ENCODE assay signal across 20 cellular contexts in the genomic region with DNA sequence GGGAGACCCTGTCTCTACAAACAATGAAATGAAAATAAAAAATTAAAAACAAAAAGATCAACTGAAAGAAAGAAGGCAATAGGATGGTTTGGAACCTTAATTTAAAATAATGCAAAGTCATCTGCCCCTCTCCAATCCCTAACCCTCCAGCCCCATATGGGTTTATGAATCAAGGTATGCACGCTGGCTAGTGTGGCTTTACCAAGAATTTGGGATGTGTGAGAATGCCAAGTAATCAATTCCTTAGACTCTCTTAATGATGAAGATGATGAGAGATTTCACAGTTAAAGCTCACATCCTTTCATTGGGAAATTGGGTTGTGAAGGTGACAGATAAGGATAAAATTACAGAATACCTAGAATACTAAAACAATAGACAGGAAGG.
DNase-seq lines count a peak whose midpoint lies in the region; ATAC-seq and TF ChIP-seq lines count a peak whose summit lies in the region.
"Had no signal": no experiment of that assay in that cellular context is flagged by ENCODE, and none has a peak within 500 bp of the region (broad histone marks: within the 10 kb centered on the region; RNA-seq: fewer than 3 reads in every experiment).

No MANE protein-coding gene starts in this region.

- no peaks in the 10 kb centered on the region for H3K27me3 ChIP-seq in body of pancreas
- H3K27me3 ChIP-seq: BE2C had no signal

- H3K27ac Mint-ChIP-seq in T-helper 2 cell treated with Interferon-gamma antibody and Interleukin-4, amounts not matched to agents 5 μg/mL and 100 μg/mL, for 36 hours, result peak overlapping the region; percentile 34
- H3K27ac Mint-ChIP-seq in activated naive CD8-positive, alpha-beta T cell treated with anti-CD3 and anti-CD28 coated beads, Interleukin-2, amount 10 ng/mL, durations not matched to agents 7 days and 5 days, result peak overlapping the region; percentile 18
- H3K27ac Mint-ChIP-seq in activated naive CD8-positive, alpha-beta T cell treated with anti-CD3 and anti-CD28 coated beads, Interleukin-2, amount 50 U/mL, for 24 hours, result no peak overlapping the region
- H3K27ac Mint-ChIP-seq in central memory CD8-positive, alpha-beta T cell (ENCODE audit: low read depth), result peak overlapping the region; percentile 39
- H3K27ac Mint-ChIP-seq: CD4-positive, CD25-positive, alpha-beta regulatory T cell had no signal

- WGBS in body of pancreas, 2 donors, result 44 to 90% methylated on average over 1 of the region's 1 CpG

- no peak for ATAC-seq in activated naive CD8-positive, alpha-beta T cell treated with anti-CD3 and anti-CD28 coated beads, Interleukin-2, amount 10 ng/mL, durations not matched to agents 7 days and 5 days (ENCODE audit: low read depth)
- no peak for ATAC-seq in activated naive CD8-positive, alpha-beta T cell treated with anti-CD3 and anti-CD28 coated beads, Interleukin-2, amount 50 U/mL, for 24 hours
- ATAC-seq in central memory CD8-positive, alpha-beta T cell (replicated peaks; ENCODE audit: extremely low read depth, poor library complexity, severe bottlenecking), result no peak
- ATAC-seq in body of pancreas, result no peak
- no peak for ATAC-seq in GM19351 (IDR thresholded peaks at IDR 0.05; ENCODE audit: unreplicated experiment)

- H3K4me1 Mint-ChIP-seq in T-helper 2 cell treated with Interferon-gamma antibody and Interleukin-4, amounts not matched to agents 5 μg/mL and 100 μg/mL, for 36 hours (ENCODE audit: low read depth), result peaks cover 30% of the 10 kb centered on the region
- peaks cover 12% of the 10 kb centered on the region for H3K4me1 Mint-ChIP-seq in activated naive CD8-positive, alpha-beta T cell treated with anti-CD3 and anti-CD28 coated beads, Interleukin-2, amount 10 ng/mL, durations not matched to agents 7 days and 5 days
- H3K4me1 Mint-ChIP-seq in activated naive CD8-positive, alpha-beta T cell treated with anti-CD3 and anti-CD28 coated beads, Interleukin-2, amount 50 U/mL, for 24 hours, result peaks cover 5% of the 10 kb centered on the region
- peaks cover 40% of the 10 kb centered on the region for H3K4me1 Mint-ChIP-seq in central memory CD8-positive, alpha-beta T cell

- H3K4me1 ChIP-seq in body of pancreas, result peaks cover 9% of the 10 kb centered on the region
- H3K4me1 ChIP-seq: HAP-1 had no signal

- peaks cover 86% of the 10 kb centered on the region for H3K36me3 Mint-ChIP-seq in T-helper 2 cell treated with Interferon-gamma antibody and Interleukin-4, amounts not matched to agents 5 μg/mL and 100 μg/mL, for 36 hours (ENCODE audit: low read depth)
- peaks cover 62% of the 10 kb centered on the region for H3K36me3 Mint-ChIP-seq in activated naive CD8-positive, alpha-beta T cell treated with anti-CD3 and anti-CD28 coated beads, Interleukin-2, amount 10 ng/mL, durations not matched to agents 7 days and 5 days
- H3K36me3 Mint-ChIP-seq in activated naive CD8-positive, alpha-beta T cell treated with anti-CD3 and anti-CD28 coated beads, Interleukin-2, amount 50 U/mL, for 24 hours (ENCODE audit: low read depth), result peaks cover 54% of the 10 kb centered on the region
- H3K36me3 Mint-ChIP-seq in central memory CD8-positive, alpha-beta T cell (ENCODE audit: insufficient read depth), result peaks cover 19% of the 10 kb centered on the region

- TF ChIP-seq CTCF in body of pancreas (IDR thresholded peaks at IDR 0.05), result no peak

- no peak for TF ChIP-seq POLR2A in body of pancreas (IDR thresholded peaks at IDR 0.05)

- no peak overlapping the region for H3K27ac ChIP-seq in body of pancreas
- H3K27ac ChIP-seq: GM23248, HL-60 had no signal

- no peaks in the 10 kb centered on the region for H3K27me3 Mint-ChIP-seq in T-helper 2 cell treated with Interferon-gamma antibody and Interleukin-4, amounts not matched to agents 5 μg/mL and 100 μg/mL, for 36 hours (ENCODE audit: low read depth)
- no peaks in the 10 kb centered on the region for H3K27me3 Mint-ChIP-seq in activated naive CD8-positive, alpha-beta T cell treated with anti-CD3 and anti-CD28 coated beads, Interleukin-2, amount 10 ng/mL, durations not matched to agents 7 days and 5 days
- H3K27me3 Mint-ChIP-seq in activated naive CD8-positive, alpha-beta T cell treated with anti-CD3 and anti-CD28 coated beads, Interleukin-2, amount 50 U/mL, for 24 hours, result no peaks in the 10 kb centered on the region
- H3K27me3 Mint-ChIP-seq in central memory CD8-positive, alpha-beta T cell, result no peaks in the 10 kb centered on the region
- H3K27me3 Mint-ChIP-seq: CD4-positive, CD25-positive, alpha-beta regulatory T cell had no signal

- no peaks in the 10 kb centered on the region for H3K36me3 ChIP-seq in body of pancreas (replicated peaks in 1 of 2; ENCODE audit: insufficient read depth in 1 of 2, low read depth in 2 of 2)
- H3K36me3 ChIP-seq: BE2C, HAP-1 had no signal

- no peak overlapping the region for H3K4me3 Mint-ChIP-seq in T-helper 2 cell treated with Interferon-gamma antibody and Interleukin-4, amounts not matched to agents 5 μg/mL and 100 μg/mL, for 36 hours
- no peak overlapping the region for H3K4me3 Mint-ChIP-seq in activated naive CD8-positive, alpha-beta T cell treated with anti-CD3 and anti-CD28 coated beads, Interleukin-2, amount 10 ng/mL, durations not matched to agents 7 days and 5 days
- H3K4me3 Mint-ChIP-seq in activated naive CD8-positive, alpha-beta T cell treated with anti-CD3 and anti-CD28 coated beads, Interleukin-2, amount 50 U/mL, for 24 hours, result no peak overlapping the region
- no peak overlapping the region for H3K4me3 Mint-ChIP-seq in central memory CD8-positive, alpha-beta T cell
- H3K4me3 Mint-ChIP-seq: CD4-positive, CD25-positive, alpha-beta regulatory T cell had no signal

- H3K9me3 ChIP-seq in body of pancreas, result no peaks in the 10 kb centered on the region
- H3K9me3 ChIP-seq: BE2C, HAP-1 had no signal

- POLR2A ChIA-PET in activated naive CD8-positive, alpha-beta T cell treated with anti-CD3 and anti-CD28 coated beads, Interleukin-2, amount 10 ng/mL, durations not matched to agents 7 days and 5 days (lab: Charles Lee), result no interaction called here

- no peaks in the 10 kb centered on the region for H3K9me3 Mint-ChIP-seq in T-helper 2 cell treated with Interferon-gamma antibody and Interleukin-4, amounts not matched to agents 5 μg/mL and 100 μg/mL, for 36 hours
- peaks cover 5% of the 10 kb centered on the region for H3K9me3 Mint-ChIP-seq in activated naive CD8-positive, alpha-beta T cell treated with anti-CD3 and anti-CD28 coated beads, Interleukin-2, amount 10 ng/mL, durations not matched to agents 7 days and 5 days
- H3K9me3 Mint-ChIP-seq in activated naive CD8-positive, alpha-beta T cell treated with anti-CD3 and anti-CD28 coated beads, Interleukin-2, amount 50 U/mL, for 24 hours, result no peaks in the 10 kb centered on the region
- H3K9me3 Mint-ChIP-seq in central memory CD8-positive, alpha-beta T cell, result peaks cover 6% of the 10 kb centered on the region
- H3K9me3 Mint-ChIP-seq: CD4-positive, CD25-positive, alpha-beta regulatory T cell had no signal

- no peak overlapping the region for H3K4me3 ChIP-seq in body of pancreas
- H3K4me3 ChIP-seq: GM12878, GM23248, HAP-1 had no signal

- DNase-seq in T-helper 2 cell treated with Interferon-gamma antibody and Interleukin-4, amounts not matched to agents 5 μg/mL and 100 μg/mL, for 36 hours (ENCODE audit: low spot score), result no peak
- DNase-seq in T-helper 2 cell, result no peak
- no peak for DNase-seq in activated naive CD8-positive, alpha-beta T cell treated with anti-CD3 and anti-CD28 coated beads, Interleukin-2, amount 10 ng/mL, durations not matched to agents 7 days and 5 days
- DNase-seq in activated naive CD8-positive, alpha-beta T cell treated with anti-CD3 and anti-CD28 coated beads, Interleukin-2, amount 50 U/mL, for 24 hours, result no peak
- no peak for DNase-seq in central memory CD8-positive, alpha-beta T cell (ENCODE audit: low spot score in 2 of 2)
- DNase-seq in body of pancreas, result no peak
- DNase-seq in stimulated activated CD4-positive, alpha-beta T cell treated with anti-CD3 and anti-CD28 coated beads, Interleukin-4, amount 100 ng/mL, for 1 hour, result no peak
- DNase-seq: 8988T, NCI-H1417, NCI-H187, NCI-H2107, NCI-H510A treated with DMSO at 0.1 percent for 48 hours, NCI-H774 had no signal

- intact Hi-C loops in body of pancreas (cut with DNase I), result no loop called here
